Comparison of ENCODE assay signal across 8 cellular contexts in genomic region chr11:536841-537621, GRCh38. TPM values are rescaled to one million over a fixed set of nuclear protein-coding genes. Genes with fewer than 3 reads are reported as not detected.
DNase-seq lines count a peak whose midpoint lies in the region; ATAC-seq and TF ChIP-seq lines count a peak whose summit lies in the region.

Gene LRRC56, plus strand, starts transcription at chr11:537527. Its CDS starts 3,158 bp downstream, at chr11:540685.

- peaks cover 43% of the 10 kb centered on the region for H3K36me3 Mint-ChIP-seq in Caco-2 (ENCODE audit: insufficient read depth, unreplicated experiment)

- H3K4me3 Mint-ChIP-seq in Caco-2 (ENCODE audit: unreplicated experiment): peak within 1 kb of the TSS; percentile 88

- H3K9me3 Mint-ChIP-seq in Caco-2 (ENCODE audit: unreplicated experiment): no peaks in the 10 kb centered on the region

- H3K27ac Mint-ChIP-seq in Caco-2 (ENCODE audit: unreplicated experiment): peak within 1 kb of the TSS; percentile 88

- peak within 1 kb of the TSS; percentile 66 for H3K4me3 ChIP-seq in Caco-2 (ENCODE audit: low read depth, low read length)
- H3K4me3 ChIP-seq in ovary: peak within 1 kb of the TSS; percentile 22
- H3K4me3 ChIP-seq in tibial nerve: peak within 1 kb of the TSS; percentile 15 to 98 (median 73)

- H3K9me3 ChIP-seq in Caco-2 (no peaks in the 10 kb centered on the region), ovary (no peaks in the 10 kb centered on the region), tibial nerve (no peaks in the 10 kb centered on the region)

- H3K27me3 Mint-ChIP-seq in Caco-2 (ENCODE audit: insufficient read depth, unreplicated experiment): no peaks in the 10 kb centered on the region

- POLR2A ChIA-PET in Caco-2 (lab: Charles Lee): interaction anchor here (1.0 kb wide), 1 partner anchor 159 kb away, joined by 3 read pairs; the partner anchor contains the start of gene TMEM80

- TF ChIP-seq CTCF in Caco-2 (IDR thresholded peaks at IDR 0.05; ENCODE audit: insufficient read depth in 1 of 2, low read depth in 1 of 2, low read length in 1 of 2, severe bottlenecking in 1 of 2, unreplicated experiment in 1 of 2): no peak
- no peak for TF ChIP-seq CTCF in ovary (IDR thresholded peaks at IDR 0.05)
- no peak for TF ChIP-seq CTCF in tibial nerve (IDR thresholded peaks at IDR 0.05)

- H3K36me3 ChIP-seq in Caco-2 (ENCODE audit: control insufficient read depth, insufficient read depth, low read length): peaks cover 3% of the 10 kb centered on the region
- no peaks in the 10 kb centered on the region for H3K36me3 ChIP-seq in ovary
- peaks cover 0 to 20% (median 0%) of the 10 kb centered on the region in 3 donors for H3K36me3 ChIP-seq in tibial nerve

- no peak for TF ChIP-seq POLR2A in ovary (IDR thresholded peaks at IDR 0.05)
- peak in 1 of 2 donors; percentile 40 for TF ChIP-seq POLR2A in tibial nerve (IDR thresholded peaks at IDR 0.05)

- intact Hi-C loops in Caco-2 (cut with micrococcal nuclease; ENCODE audit: unreplicated experiment): loop anchor here (2.0 kb wide), 1 partner anchor 30 kb away; the partner anchor contains the start of gene RNH1
- intact Hi-C loops in ovary (cut with DNase I): loop anchor here in 1 of 4 donors (10.0 kb wide), 1 partner anchor 1858 kb away; no protein-coding TSS in a partner anchor

- H3K27ac ChIP-seq in ovary: peak within 1 kb of the TSS in 1 of 2 donors; percentile 13
- H3K27ac ChIP-seq in tibial nerve: peak within 1 kb of the TSS; percentile 51 to 92 (median 89)

- no peaks in the 10 kb centered on the region for H3K4me1 Mint-ChIP-seq in Caco-2 (ENCODE audit: low read depth, unreplicated experiment)

- peak; percentile 92 to 94 for DNase-seq in Caco-2
- DNase-seq in HuH-7 (ENCODE audit: low spot score): peak; percentile 98
- DNase-seq in RKO (ENCODE audit: low spot score): peak; percentile 92
- peak; percentile 97 for DNase-seq in activated effector memory CD4-positive, alpha-beta T cell treated with anti-CD3 and anti-CD28 coated beads, Interleukin-2, amount 50 U/mL, for 16 hours
- DNase-seq in foreskin melanocyte: peak; percentile 69
- peak; percentile 82 to 91 (median 84) for DNase-seq in ovary
- peak; percentile 49 to 51 for DNase-seq in tibial nerve (ENCODE audit: low spot score in 2 of 2)

- peak; percentile 39 for ATAC-seq in GM21360 (IDR thresholded peaks at IDR 0.05; ENCODE audit: unreplicated experiment)

- WGBS in ovary, 3 donors: 1 to 6% (median 2%) methylated on average over 46 to 93 of the region's 93 CpGs
- WGBS in tibial nerve, 2 donors: 6 to 8% methylated on average over 47 to 60 of the region's 93 CpGs

- H3K27me3 ChIP-seq in Caco-2 (replicated peaks; ENCODE audit: control insufficient read depth, insufficient read depth, low read length) (no peaks in the 10 kb centered on the region), ovary (no peaks in the 10 kb centered on the region), tibial nerve (no peaks in the 10 kb centered on the region)

- no TSS peak for BruUV-seq in Caco-2 (replicated peaks; lab: Mats Ljungman, UMichigan)

- CTCF ChIA-PET in Caco-2 (lab: Charles Lee): no interaction called here

- no peak for TF ChIP-seq EP300 in ovary (IDR thresholded peaks at IDR 0.05)
- peak; percentile 62 to 64 for TF ChIP-seq EP300 in tibial nerve (IDR thresholded peaks at IDR 0.05)

- peaks cover 9% of the 10 kb centered on the region; the same call in 1 of the 2 replicates for H3K4me1 ChIP-seq in Caco-2
- H3K4me1 ChIP-seq in ovary (ENCODE audit: insufficient read depth): peaks cover 11% of the 10 kb centered on the region
- peaks cover 0 to 46% (median 31%) of the 10 kb centered on the region in 4 donors for H3K4me1 ChIP-seq in tibial nerve

RNA-seq across cellular contexts. Expression of gene LRRC56, which starts in this region (rescaled TPM):
- total RNA-seq in Caco-2 (2022): 4.3 and 4.4 TPM in 2 replicates
- 1 to 10 TPM in 6 of 7 donors, under 1 TPM in 1; 0.60 to 6.2 (median 2.0) TPM for total RNA-seq in ovary
- 1 to 10 TPM in 1 of 2 donors, not detected in 1; 2.1 TPM for polyA plus RNA-seq in ovary
- total RNA-seq in tibial nerve: 1 to 10 TPM in 1 of 4 donors, under 1 TPM in 2, not detected in 1; 0.22 to 1.4 (median 0.60) TPM

Comparison
In these comparisons a context has a peak if more than half of its experiments do, and no peak if none do; other contexts are left out.
1. H3K4me3 ChIP-seq: peak in every context shown above with its lines; median percentile 73 in tibial nerve; 66 in Caco-2; 22 in ovary.